13 cellular contexts compared by ENCODE assay signal in genomic region chr6:31661867-31662723, GRCh38. TPM values are rescaled to one million over a fixed set of nuclear protein-coding genes. Genes with fewer than 3 reads are reported as not detected.
DNase-seq lines count a peak whose midpoint lies in the region; ATAC-seq and TF ChIP-seq lines count a peak whose summit lies in the region.
"Had no signal": no experiment of that assay in that cellular context is flagged by ENCODE, and none has a peak within 500 bp of the region (broad histone marks: within the 10 kb centered on the region; RNA-seq: fewer than 3 reads in every experiment).

No MANE protein-coding gene starts in this region.

- peaks cover 20% of the 10 kb centered on the region for H3F3A ChIP-seq in MM.1S (ENCODE audit: insufficient read depth, low read length)
- H3F3A ChIP-seq in smooth muscle cell (ENCODE audit: low read depth): peaks cover 12% of the 10 kb centered on the region

- H3K27ac Mint-ChIP-seq in activated CD8-positive, alpha-beta memory T cell treated with anti-CD3 and anti-CD28 coated beads, Interleukin-2, amount 10 ng/mL, durations not matched to agents 7 days and 5 days: peak overlapping the region; percentile 57
- peak overlapping the region; percentile 51 for H3K27ac Mint-ChIP-seq in chondrocyte (ENCODE audit: unreplicated experiment)

- no peak overlapping the region for H3K4me2 ChIP-seq in MM.1S (ENCODE audit: low read depth, low read length)
- H3K4me2 ChIP-seq in smooth muscle cell: no peak overlapping the region

- H3K27me3 ChIP-seq in MM.1S (replicated peaks; ENCODE audit: insufficient read depth, low read length) (no peaks in the 10 kb centered on the region), smooth muscle cell (ENCODE audit: low read depth) (no peaks in the 10 kb centered on the region), SJCRH30 (no peaks in the 10 kb centered on the region)
- H3K27me3 ChIP-seq: ovary, Peyer's patch had no signal

- H4K20me1 ChIP-seq in MM.1S (ENCODE audit: insufficient read depth, low read length) (no peaks in the 10 kb centered on the region), smooth muscle cell (ENCODE audit: low read depth) (peaks cover 15% of the 10 kb centered on the region)

- DNase-seq in activated CD8-positive, alpha-beta memory T cell treated with anti-CD3 and anti-CD28 coated beads, Interleukin-2, amount 10 ng/mL, durations not matched to agents 7 days and 5 days: no peak
- DNase-seq in activated CD8-positive, alpha-beta memory T cell treated with anti-CD3 and anti-CD28 coated beads for 24 hours: no peak
- DNase-seq in MM.1S (no peak), chondrocyte (ENCODE audit: low spot score) (no peak), smooth muscle cell (lab: John Stamatoyannopoulos, UW; ENCODE audit: unreplicated experiment) (no peak), SJCRH30 (no peak), HUDEP-2 (lab: John Stamatoyannopoulos, UW; ENCODE audit: unreplicated experiment in 76 of 76) (no peak)
- no peak for DNase-seq in stimulated activated CD4-positive, alpha-beta T cell treated with anti-CD3 and anti-CD28 coated beads, Interleukin-4, amount 100 ng/mL, for 1 hour
- DNase-seq: activated CD4-positive, CD25-positive, alpha-beta regulatory T cell treated with anti-CD3 and anti-CD28 coated beads, Interleukin-2, amount 50 U/mL, for 72 hours; NCI-H1694; Peyer's patch; stimulated activated CD4-positive, alpha-beta T cell treated with anti-CD3 and anti-CD28 coated beads, Interleukin-1b, Interleukin-23, amount 100 ng/mL, for 48 hours had no signal

- H3K9me2 ChIP-seq in MM.1S (replicated peaks; ENCODE audit: insufficient read depth, low read length): no peaks in the 10 kb centered on the region

- H2AFZ ChIP-seq in MM.1S (ENCODE audit: low read length) (no peak overlapping the region), smooth muscle cell (ENCODE audit: low read depth) (no peak overlapping the region)

- ATAC-seq in activated CD8-positive, alpha-beta memory T cell treated with anti-CD3 and anti-CD28 coated beads, Interleukin-2, amount 10 ng/mL, durations not matched to agents 7 days and 5 days: no peak

- no peak; the same call in 1 of the 2 replicates for TF ChIP-seq CTCF in MM.1S (IDR thresholded peaks at IDR 0.05; ENCODE audit: low read length)
- TF ChIP-seq CTCF in chondrocyte (IDR thresholded peaks at IDR 0.05): no peak
- no peak for TF ChIP-seq CTCF in smooth muscle cell (IDR thresholded peaks at IDR 0.05; ENCODE audit: borderline replicate concordance, insufficient read depth, poor library complexity, severe bottlenecking)

- CTCF ChIA-PET in activated CD8-positive, alpha-beta memory T cell treated with anti-CD3 and anti-CD28 coated beads, Interleukin-2, amount 10 ng/mL, durations not matched to agents 7 days and 5 days (lab: Charles Lee): interaction anchor here (0.6 to 4.1 kb wide), 6 partner anchors 9 to 1195 kb away, joined by 3 to 39 read pairs (median 6); partner anchors contain the start of genes APOM and BAG6

- peak overlapping the region; percentile 99 for H3K4me3 Mint-ChIP-seq in activated CD8-positive, alpha-beta memory T cell treated with anti-CD3 and anti-CD28 coated beads, Interleukin-2, amount 10 ng/mL, durations not matched to agents 7 days and 5 days
- H3K4me3 Mint-ChIP-seq in chondrocyte (ENCODE audit: unreplicated experiment): no peak overlapping the region

- H3K36me3 Mint-ChIP-seq in activated CD8-positive, alpha-beta memory T cell treated with anti-CD3 and anti-CD28 coated beads, Interleukin-2, amount 10 ng/mL, durations not matched to agents 7 days and 5 days: peaks cover 61% of the 10 kb centered on the region
- peaks cover 2% of the 10 kb centered on the region for H3K36me3 Mint-ChIP-seq in chondrocyte (ENCODE audit: low read depth)

- no peaks in the 10 kb centered on the region for H3K27me3 Mint-ChIP-seq in activated CD8-positive, alpha-beta memory T cell treated with anti-CD3 and anti-CD28 coated beads, Interleukin-2, amount 10 ng/mL, durations not matched to agents 7 days and 5 days
- no peaks in the 10 kb centered on the region for H3K27me3 Mint-ChIP-seq in chondrocyte (ENCODE audit: low read depth)

- H3K4me3 ChIP-seq in MM.1S (ENCODE audit: low read length) (no peak overlapping the region), smooth muscle cell (no peak overlapping the region), SJCRH30 (no peak overlapping the region)
- H3K4me3 ChIP-seq: ovary, Peyer's patch had no signal

- H3K9ac ChIP-seq in MM.1S (ENCODE audit: low read length) (no peak overlapping the region), smooth muscle cell (ENCODE audit: low read depth) (no peak overlapping the region)

- H3K79me2 ChIP-seq in MM.1S (ENCODE audit: low read length) (peaks cover 71% of the 10 kb centered on the region), smooth muscle cell (ENCODE audit: low read depth) (peaks cover 57% of the 10 kb centered on the region)

- H3K4me1 Mint-ChIP-seq in activated CD8-positive, alpha-beta memory T cell treated with anti-CD3 and anti-CD28 coated beads, Interleukin-2, amount 10 ng/mL, durations not matched to agents 7 days and 5 days: peaks cover 76% of the 10 kb centered on the region
- peaks cover 72% of the 10 kb centered on the region for H3K4me1 Mint-ChIP-seq in chondrocyte (ENCODE audit: low read depth)

- no peaks in the 10 kb centered on the region for H3K36me3 ChIP-seq in MM.1S (replicated peaks; ENCODE audit: insufficient read depth, low read length)
- no peaks in the 10 kb centered on the region for H3K36me3 ChIP-seq in smooth muscle cell (ENCODE audit: low read depth)
- peaks cover 15% of the 10 kb centered on the region for H3K36me3 ChIP-seq in SJCRH30
- H3K36me3 ChIP-seq: ovary had no signal

- no peaks in the 10 kb centered on the region for H3K9me3 Mint-ChIP-seq in activated CD8-positive, alpha-beta memory T cell treated with anti-CD3 and anti-CD28 coated beads, Interleukin-2, amount 10 ng/mL, durations not matched to agents 7 days and 5 days (ENCODE audit: low read depth)
- no peaks in the 10 kb centered on the region for H3K9me3 Mint-ChIP-seq in chondrocyte (ENCODE audit: low read depth)

- peaks cover 40% of the 10 kb centered on the region for H3K4me1 ChIP-seq in MM.1S (ENCODE audit: low read length)
- H3K4me1 ChIP-seq in smooth muscle cell (ENCODE audit: low read depth): peaks cover 33% of the 10 kb centered on the region
- peaks cover 8% of the 10 kb centered on the region for H3K4me1 ChIP-seq in SJCRH30

- no peaks in the 10 kb centered on the region for H3K9me3 ChIP-seq in MM.1S (replicated peaks; ENCODE audit: insufficient read depth, low read length)
- no peaks in the 10 kb centered on the region for H3K9me3 ChIP-seq in smooth muscle cell (replicated peaks; ENCODE audit: low read depth)
- no peaks in the 10 kb centered on the region for H3K9me3 ChIP-seq in SJCRH30 (replicated peaks)
- H3K9me3 ChIP-seq: ovary, Peyer's patch had no signal

- WGBS in smooth muscle cell (ENCODE audit: low lambda C conversion rate): 98% methylated on average over 14 of the region's 14 CpGs

- H3K27ac ChIP-seq in MM.1S (ENCODE audit: low read length) (peak overlapping the region; percentile 17; the same call in 1 of the 2 replicates), smooth muscle cell (ENCODE audit: low read depth) (peak overlapping the region; percentile 25), SJCRH30 (no peak overlapping the region)

RNA-seq across cellular contexts. Expression of gene C6orf47, which starts 1.5 kb away (rescaled TPM):
- 10 to 100 TPM; 24.7 to 27.2 TPM for total RNA-seq in activated CD8-positive, alpha-beta memory T cell treated with anti-CD3 and anti-CD28 coated beads, Interleukin-2, amount 10 ng/mL, durations not matched to agents 7 days and 5 days
- total RNA-seq in chondrocyte (19.1 to 20.3 TPM (median 20.2 TPM) in 3 replicates), smooth muscle cell (7.1 and 8.9 TPM in 2 replicates)
- polyA plus RNA-seq in smooth muscle cell: 15.5 and 20.1 TPM in 2 replicates
- 17.6 and 19.0 TPM in 2 replicates for total RNA-seq in SJCRH30 (2014; rRNA removed; shearing (Covaris generic))

RNA-seq across cellular contexts. Expression of gene GPANK1, which starts 2.7 kb away (rescaled TPM):
- 10 to 100 TPM; 34.9 to 41.6 TPM for total RNA-seq in activated CD8-positive, alpha-beta memory T cell treated with anti-CD3 and anti-CD28 coated beads, Interleukin-2, amount 10 ng/mL, durations not matched to agents 7 days and 5 days
- total RNA-seq in chondrocyte (12.0 to 15.4 TPM (median 13.9 TPM) in 3 replicates), smooth muscle cell (12.5 and 17.2 TPM in 2 replicates)
- polyA plus RNA-seq in smooth muscle cell: 19.6 and 20.1 TPM in 2 replicates
- total RNA-seq in SJCRH30 (2014; rRNA removed; shearing (Covaris generic)): 19.5 and 23.6 TPM in 2 replicates

RNA-seq across cellular contexts. Expression of gene CSNK2B, which starts 3.8 kb away (rescaled TPM):
- total RNA-seq in activated CD8-positive, alpha-beta memory T cell treated with anti-CD3 and anti-CD28 coated beads, Interleukin-2, amount 10 ng/mL, durations not matched to agents 7 days and 5 days: 100 to 1,000 TPM; 206 to 236 TPM
- total RNA-seq in chondrocyte: 116 to 126 TPM (median 122 TPM) in 3 replicates
- 228 and 313 TPM in 2 replicates for total RNA-seq in smooth muscle cell
- polyA plus RNA-seq in smooth muscle cell: 195 and 226 TPM in 2 replicates
- total RNA-seq in SJCRH30 (2014; rRNA removed; shearing (Covaris generic)): 197 and 208 TPM in 2 replicates

RNA-seq across cellular contexts. Expression of gene APOM, which starts 6.4 kb away (rescaled TPM):
- 1 to 10 TPM; 1.9 to 3.7 TPM for total RNA-seq in activated CD8-positive, alpha-beta memory T cell treated with anti-CD3 and anti-CD28 coated beads, Interleukin-2, amount 10 ng/mL, durations not matched to agents 7 days and 5 days
- total RNA-seq in chondrocyte (0.85 to 1.2 TPM in 2 of 3 replicates, not detected in the other), smooth muscle cell (2.3 and 2.7 TPM in 2 replicates)
- polyA plus RNA-seq in smooth muscle cell: 1.1 and 2.7 TPM in 2 replicates
- total RNA-seq in SJCRH30 (2014; rRNA removed; shearing (Covaris generic)): 1.8 and 2.0 TPM in 2 replicates

RNA-seq across cellular contexts. Expression of gene LY6G5B, which starts 7.7 kb away (rescaled TPM):
- total RNA-seq in activated CD8-positive, alpha-beta memory T cell treated with anti-CD3 and anti-CD28 coated beads, Interleukin-2, amount 10 ng/mL, durations not matched to agents 7 days and 5 days: 10 to 100 TPM; 16.1 to 25.0 TPM
- total RNA-seq in chondrocyte: 10.2 to 14.3 TPM (median 11.7 TPM) in 3 replicates
- total RNA-seq in smooth muscle cell: 1.5 and 7.5 TPM in 2 replicates
- 5.6 and 16.2 TPM in 2 replicates for polyA plus RNA-seq in smooth muscle cell
- total RNA-seq in SJCRH30 (2014; rRNA removed; shearing (Covaris generic)): 3.2 and 7.0 TPM in 2 replicates
